ENCODE assay signal across 18 cellular contexts in the genomic region with DNA sequence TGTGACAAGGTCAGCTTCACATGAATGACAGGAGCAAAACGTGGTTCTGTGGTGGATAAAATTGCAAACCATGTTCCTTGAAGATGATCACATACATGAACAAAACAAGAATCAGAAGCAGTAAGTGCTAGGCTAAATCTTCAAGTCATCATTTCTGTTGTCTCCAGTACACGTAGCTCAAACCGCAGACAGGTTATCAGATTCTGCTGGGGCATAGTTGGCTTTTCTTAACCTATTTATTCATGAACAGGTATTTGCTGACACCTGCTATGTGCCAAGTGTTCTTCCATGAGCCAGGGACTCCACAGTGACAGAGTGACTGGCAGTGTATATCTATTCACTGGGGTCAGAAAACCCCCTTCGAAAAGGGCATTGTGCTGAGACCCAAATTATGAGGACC.
"Had no signal": no experiment of that assay in that cellular context is flagged by ENCODE, and none has a peak within 500 bp of the region (broad histone marks: within the 10 kb centered on the region; RNA-seq: fewer than 3 reads in every experiment).

No MANE protein-coding gene starts in this region.

- FAIRE-seq: islet of Langerhans had no signal

- H3K9me3 ChIP-seq: breast epithelium, esophagus squamous epithelium, left lung, psoas muscle, stomach, thoracic aorta had no signal

- ATAC-seq: activated naive CD4-positive, alpha-beta T cell treated with anti-CD3 and anti-CD28 coated beads, Interleukin-2, amount 50 U/mL, for 72 hours; left lung; psoas muscle; sciatic nerve had no signal

- DNase-seq: activated CD4-positive, alpha-beta T cell treated with anti-CD3 and anti-CD28 coated beads for 4 hours; activated effector memory CD4-positive, alpha-beta T cell treated with Interleukin-2 at 50 U/mL for 16 hours; anterior cingulate cortex; dorsolateral prefrontal cortex; esophagus squamous epithelium; foreskin fibroblast; left lung; nephron progenitor cell; psoas muscle; stimulated activated CD4-positive, alpha-beta T cell treated with anti-CD3 and anti-CD28 coated beads, Interleukin-12 subunit alpha, Interleukin-12 subunit beta, amount 100 ng/mL, for 4 hours; stimulated activated CD4-positive, alpha-beta T cell treated with anti-CD3 and anti-CD28 coated beads, Interleukin-4, amount 100 ng/mL, for 24 hours; stomach; WERI-Rb-1 had no signal

- H3K27ac ChIP-seq: breast epithelium, dorsolateral prefrontal cortex, esophagus squamous epithelium, left lung, psoas muscle, thoracic aorta, WERI-Rb-1 had no signal

- H3K36me3 ChIP-seq: breast epithelium, thoracic aorta, WERI-Rb-1 had no signal

- H3K4me1 ChIP-seq: breast epithelium, esophagus squamous epithelium had no signal

- H3K4me3 ChIP-seq: breast epithelium, dorsolateral prefrontal cortex, esophagus squamous epithelium, left lung, psoas muscle, stomach, thoracic aorta had no signal

- H3K27me3 ChIP-seq: breast epithelium, dorsolateral prefrontal cortex, esophagus squamous epithelium, left lung, stomach had no signal
